Comparison of ENCODE assay signal across 35 cellular contexts in genomic region chr11:16177688-16178087, GRCh38.
"Had no signal": no experiment of that assay in that cellular context is flagged by ENCODE, and none has a peak within 500 bp of the region (broad histone marks: within the 10 kb centered on the region; RNA-seq: fewer than 3 reads in every experiment).

No MANE protein-coding gene starts in this region.

- ATAC-seq: activated CD8-positive, alpha-beta memory T cell treated with anti-CD3 and anti-CD28 coated beads, Interleukin-2, amount 10 ng/mL, durations not matched to agents 7 days and 5 days; activated T-cell treated with anti-CD3 and anti-CD28 coated beads, Interleukin-2, amount 50 U/mL, for 72 hours; activated T-helper 17 cell treated with anti-CD3 and anti-CD28 coated beads, Interleukin-2, amount 50 U/mL, for 72 hours; Right ventricle myocardium inferior had no signal

- H3K4me1 ChIP-seq: ascending aorta, colonic mucosa had no signal

- H3K9me3 ChIP-seq: ascending aorta, colonic mucosa had no signal

- H3K27me3 Mint-ChIP-seq: activated CD4-positive, alpha-beta memory T cell treated with anti-CD3 and anti-CD28 coated beads, Interleukin-2, amount 10 ng/mL, durations not matched to agents 7 days and 5 days; activated CD8-positive, alpha-beta memory T cell treated with anti-CD3 and anti-CD28 coated beads, Interleukin-2, amount 10 ng/mL, durations not matched to agents 7 days and 5 days; activated naive CD4-positive, alpha-beta T cell treated with anti-CD3 and anti-CD28 coated beads, Interleukin-2, amount 50 U/mL, for 24 hours; activated naive CD8-positive, alpha-beta T cell treated with anti-CD3 and anti-CD28 coated beads, Interleukin-2, amount 10 ng/mL, durations not matched to agents 7 days and 5 days; activated T-helper 17 cell treated with anti-CD3 and anti-CD28 coated beads, Interleukin-2, amount 50 U/mL, for 72 hours; central memory CD8-positive, alpha-beta T cell had no signal

- H3K36me3 ChIP-seq: ascending aorta, cardiac muscle cell, colonic mucosa had no signal

- H3K9me3 Mint-ChIP-seq: activated CD4-positive, alpha-beta memory T cell treated with anti-CD3 and anti-CD28 coated beads, Interleukin-2, amount 10 ng/mL, durations not matched to agents 7 days and 5 days; activated naive CD4-positive, alpha-beta T cell treated with anti-CD3 and anti-CD28 coated beads, Interleukin-2, amount 50 U/mL, for 24 hours; activated naive CD8-positive, alpha-beta T cell treated with anti-CD3 and anti-CD28 coated beads, Interleukin-2, amount 10 ng/mL, durations not matched to agents 7 days and 5 days; activated T-cell treated with anti-CD3 and anti-CD28 coated beads, Interleukin-2, amount 50 U/mL, for 72 hours; activated T-helper 17 cell treated with anti-CD3 and anti-CD28 coated beads, Interleukin-2, amount 50 U/mL, for 72 hours; central memory CD8-positive, alpha-beta T cell had no signal

- H3K4me1 Mint-ChIP-seq: activated CD4-positive, alpha-beta memory T cell treated with anti-CD3 and anti-CD28 coated beads, Interleukin-2, amount 10 ng/mL, durations not matched to agents 7 days and 5 days; activated CD8-positive, alpha-beta memory T cell treated with anti-CD3 and anti-CD28 coated beads, Interleukin-2, amount 10 ng/mL, durations not matched to agents 7 days and 5 days; activated naive CD4-positive, alpha-beta T cell treated with anti-CD3 and anti-CD28 coated beads, Interleukin-2, amount 50 U/mL, for 24 hours; activated naive CD8-positive, alpha-beta T cell treated with anti-CD3 and anti-CD28 coated beads, Interleukin-2, amount 10 ng/mL, durations not matched to agents 7 days and 5 days; activated T-helper 17 cell treated with anti-CD3 and anti-CD28 coated beads, Interleukin-2, amount 50 U/mL, for 72 hours; central memory CD8-positive, alpha-beta T cell had no signal

- H3K27ac Mint-ChIP-seq: activated CD4-positive, alpha-beta memory T cell treated with anti-CD3 and anti-CD28 coated beads, Interleukin-2, amount 10 ng/mL, durations not matched to agents 7 days and 5 days; activated CD8-positive, alpha-beta memory T cell treated with anti-CD3 and anti-CD28 coated beads, Interleukin-2, amount 10 ng/mL, durations not matched to agents 7 days and 5 days; activated naive CD4-positive, alpha-beta T cell treated with anti-CD3 and anti-CD28 coated beads, Interleukin-2, amount 50 U/mL, for 24 hours; activated naive CD8-positive, alpha-beta T cell treated with anti-CD3 and anti-CD28 coated beads, Interleukin-2, amount 10 ng/mL, durations not matched to agents 7 days and 5 days; activated T-cell treated with anti-CD3 and anti-CD28 coated beads, Interleukin-2, amount 50 U/mL, for 72 hours; activated T-helper 17 cell treated with anti-CD3 and anti-CD28 coated beads, Interleukin-2, amount 50 U/mL, for 72 hours had no signal

- H3K27me3 ChIP-seq: ascending aorta, cardiac muscle cell, colonic mucosa had no signal

- H3K4me3 Mint-ChIP-seq: activated CD4-positive, alpha-beta memory T cell treated with anti-CD3 and anti-CD28 coated beads, Interleukin-2, amount 10 ng/mL, durations not matched to agents 7 days and 5 days; activated CD8-positive, alpha-beta memory T cell treated with anti-CD3 and anti-CD28 coated beads, Interleukin-2, amount 10 ng/mL, durations not matched to agents 7 days and 5 days; activated naive CD4-positive, alpha-beta T cell treated with anti-CD3 and anti-CD28 coated beads, Interleukin-2, amount 50 U/mL, for 24 hours; activated naive CD8-positive, alpha-beta T cell treated with anti-CD3 and anti-CD28 coated beads, Interleukin-2, amount 10 ng/mL, durations not matched to agents 7 days and 5 days; activated T-cell treated with anti-CD3 and anti-CD28 coated beads, Interleukin-2, amount 50 U/mL, for 72 hours; activated T-helper 17 cell treated with anti-CD3 and anti-CD28 coated beads, Interleukin-2, amount 50 U/mL, for 72 hours; central memory CD8-positive, alpha-beta T cell had no signal

- H3K27ac ChIP-seq: ascending aorta, cardiac muscle cell, colonic mucosa, PC-9, RWPE1, VCaP had no signal

- H2AFZ ChIP-seq: PC-9 had no signal

- H3K4me2 ChIP-seq: PC-9 had no signal

- H3K4me3 ChIP-seq: ascending aorta, cardiac muscle cell, colonic mucosa, PC-9 had no signal

- DNase-seq: activated CD4-positive, alpha-beta memory T cell treated with anti-CD3 and anti-CD28 coated beads, Interleukin-2, amount 10 ng/mL, durations not matched to agents 7 days and 5 days; activated CD4-positive, alpha-beta T cell treated with anti-CD3 and anti-CD28 coated beads for 1 hour; activated CD4-positive, alpha-beta T cell treated with anti-CD3 and anti-CD28 coated beads for 48 hours; activated CD4-positive, CD25-positive, alpha-beta regulatory T cell; activated CD8-positive, alpha-beta memory T cell treated with anti-CD3 and anti-CD28 coated beads for 24 hours; activated CD8-positive, alpha-beta memory T cell treated with anti-CD3 and anti-CD28 coated beads, Interleukin-2, amount 10 ng/mL, durations not matched to agents 7 days and 5 days; activated CD8-positive, alpha-beta memory T cell treated with anti-CD3 and anti-CD28 coated beads, Interleukin-2, amount 50 U/mL, for 48 hours; activated effector memory CD4-positive, alpha-beta T cell treated with anti-CD3 and anti-CD28 coated beads, Interleukin-2, amount 50 U/mL, for 16 hours; activated naive CD4-positive, alpha-beta T cell; activated naive CD8-positive, alpha-beta T cell treated with anti-CD3 and anti-CD28 coated beads, Interleukin-2, amount 10 ng/mL, durations not matched to agents 7 days and 5 days; activated T-cell treated with anti-CD3 and anti-CD28 coated beads, Interleukin-2, amount 50 U/mL, for 72 hours; amygdala; colonic mucosa; Karpas-422; NCI-H1417 treated with DMSO at 0.1 percent for 48 hours; NCI-H187 treated with DMSO at 0.1 percent for 48 hours; NCI-H2081; NCI-H2171; NCI-H510A; NCI-H526; NK-92 treated with Interleukin-12 subunit alpha and Interleukin-12 subunit beta, amount 100 ng/mL, for 24 hours; PC-9; SIG-M5; SW 1271; T-helper 1 cell; T-helper 2 cell; T-helper 9 cell had no signal

- H3K36me3 Mint-ChIP-seq: activated CD8-positive, alpha-beta memory T cell treated with anti-CD3 and anti-CD28 coated beads, Interleukin-2, amount 10 ng/mL, durations not matched to agents 7 days and 5 days; activated naive CD4-positive, alpha-beta T cell treated with anti-CD3 and anti-CD28 coated beads, Interleukin-2, amount 50 U/mL, for 24 hours; activated naive CD8-positive, alpha-beta T cell treated with anti-CD3 and anti-CD28 coated beads, Interleukin-2, amount 10 ng/mL, durations not matched to agents 7 days and 5 days had no signal
